1 cellular context compared by ENCODE assay signal in the genomic region with DNA sequence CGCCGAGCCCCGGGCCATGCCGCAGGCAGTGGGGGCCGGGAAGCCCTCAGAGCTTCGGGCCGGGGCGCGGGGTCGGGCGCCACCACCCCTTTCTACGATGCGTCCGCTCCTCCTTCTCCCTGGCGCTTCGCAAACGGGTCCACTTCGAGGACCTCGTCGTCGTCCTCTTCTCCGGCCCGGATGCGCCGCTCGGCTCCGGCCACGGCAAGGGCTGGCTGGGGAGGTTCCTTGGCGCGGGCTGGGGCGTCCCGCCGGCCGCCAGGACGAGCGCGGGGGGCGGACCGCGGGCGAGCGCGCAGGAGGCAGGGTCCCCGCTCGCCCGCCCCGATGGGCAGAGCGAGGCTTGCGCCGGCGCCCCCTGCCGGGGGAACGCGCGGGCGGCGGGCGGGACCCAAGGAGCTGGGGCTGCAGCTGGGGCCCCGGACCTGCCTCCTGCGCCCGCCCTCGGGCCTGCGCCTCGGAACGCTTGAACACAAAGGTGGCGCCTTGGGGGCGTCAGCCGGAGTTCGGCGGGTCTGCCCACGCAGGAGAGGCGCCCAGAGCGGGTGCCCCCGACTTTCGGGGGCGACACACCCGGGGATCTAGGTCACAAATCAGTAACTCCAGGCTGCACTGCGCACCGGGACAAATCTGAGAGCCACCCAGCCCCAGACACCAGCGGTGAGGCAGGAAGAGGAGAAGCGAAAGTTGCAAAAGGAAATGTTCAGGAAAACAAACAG.
TF ChIP-seq lines count a peak whose summit lies in the region.

A gene (minus strand): TSS at position 283 of the 719 bp plus-strand sequence.

TF ChIP-seq in GM23338, 12 proteins besides CTCF, POLR2A, EP300 and RAD21 (continued from another document):
- TF ChIP-seq, protein P1, sequence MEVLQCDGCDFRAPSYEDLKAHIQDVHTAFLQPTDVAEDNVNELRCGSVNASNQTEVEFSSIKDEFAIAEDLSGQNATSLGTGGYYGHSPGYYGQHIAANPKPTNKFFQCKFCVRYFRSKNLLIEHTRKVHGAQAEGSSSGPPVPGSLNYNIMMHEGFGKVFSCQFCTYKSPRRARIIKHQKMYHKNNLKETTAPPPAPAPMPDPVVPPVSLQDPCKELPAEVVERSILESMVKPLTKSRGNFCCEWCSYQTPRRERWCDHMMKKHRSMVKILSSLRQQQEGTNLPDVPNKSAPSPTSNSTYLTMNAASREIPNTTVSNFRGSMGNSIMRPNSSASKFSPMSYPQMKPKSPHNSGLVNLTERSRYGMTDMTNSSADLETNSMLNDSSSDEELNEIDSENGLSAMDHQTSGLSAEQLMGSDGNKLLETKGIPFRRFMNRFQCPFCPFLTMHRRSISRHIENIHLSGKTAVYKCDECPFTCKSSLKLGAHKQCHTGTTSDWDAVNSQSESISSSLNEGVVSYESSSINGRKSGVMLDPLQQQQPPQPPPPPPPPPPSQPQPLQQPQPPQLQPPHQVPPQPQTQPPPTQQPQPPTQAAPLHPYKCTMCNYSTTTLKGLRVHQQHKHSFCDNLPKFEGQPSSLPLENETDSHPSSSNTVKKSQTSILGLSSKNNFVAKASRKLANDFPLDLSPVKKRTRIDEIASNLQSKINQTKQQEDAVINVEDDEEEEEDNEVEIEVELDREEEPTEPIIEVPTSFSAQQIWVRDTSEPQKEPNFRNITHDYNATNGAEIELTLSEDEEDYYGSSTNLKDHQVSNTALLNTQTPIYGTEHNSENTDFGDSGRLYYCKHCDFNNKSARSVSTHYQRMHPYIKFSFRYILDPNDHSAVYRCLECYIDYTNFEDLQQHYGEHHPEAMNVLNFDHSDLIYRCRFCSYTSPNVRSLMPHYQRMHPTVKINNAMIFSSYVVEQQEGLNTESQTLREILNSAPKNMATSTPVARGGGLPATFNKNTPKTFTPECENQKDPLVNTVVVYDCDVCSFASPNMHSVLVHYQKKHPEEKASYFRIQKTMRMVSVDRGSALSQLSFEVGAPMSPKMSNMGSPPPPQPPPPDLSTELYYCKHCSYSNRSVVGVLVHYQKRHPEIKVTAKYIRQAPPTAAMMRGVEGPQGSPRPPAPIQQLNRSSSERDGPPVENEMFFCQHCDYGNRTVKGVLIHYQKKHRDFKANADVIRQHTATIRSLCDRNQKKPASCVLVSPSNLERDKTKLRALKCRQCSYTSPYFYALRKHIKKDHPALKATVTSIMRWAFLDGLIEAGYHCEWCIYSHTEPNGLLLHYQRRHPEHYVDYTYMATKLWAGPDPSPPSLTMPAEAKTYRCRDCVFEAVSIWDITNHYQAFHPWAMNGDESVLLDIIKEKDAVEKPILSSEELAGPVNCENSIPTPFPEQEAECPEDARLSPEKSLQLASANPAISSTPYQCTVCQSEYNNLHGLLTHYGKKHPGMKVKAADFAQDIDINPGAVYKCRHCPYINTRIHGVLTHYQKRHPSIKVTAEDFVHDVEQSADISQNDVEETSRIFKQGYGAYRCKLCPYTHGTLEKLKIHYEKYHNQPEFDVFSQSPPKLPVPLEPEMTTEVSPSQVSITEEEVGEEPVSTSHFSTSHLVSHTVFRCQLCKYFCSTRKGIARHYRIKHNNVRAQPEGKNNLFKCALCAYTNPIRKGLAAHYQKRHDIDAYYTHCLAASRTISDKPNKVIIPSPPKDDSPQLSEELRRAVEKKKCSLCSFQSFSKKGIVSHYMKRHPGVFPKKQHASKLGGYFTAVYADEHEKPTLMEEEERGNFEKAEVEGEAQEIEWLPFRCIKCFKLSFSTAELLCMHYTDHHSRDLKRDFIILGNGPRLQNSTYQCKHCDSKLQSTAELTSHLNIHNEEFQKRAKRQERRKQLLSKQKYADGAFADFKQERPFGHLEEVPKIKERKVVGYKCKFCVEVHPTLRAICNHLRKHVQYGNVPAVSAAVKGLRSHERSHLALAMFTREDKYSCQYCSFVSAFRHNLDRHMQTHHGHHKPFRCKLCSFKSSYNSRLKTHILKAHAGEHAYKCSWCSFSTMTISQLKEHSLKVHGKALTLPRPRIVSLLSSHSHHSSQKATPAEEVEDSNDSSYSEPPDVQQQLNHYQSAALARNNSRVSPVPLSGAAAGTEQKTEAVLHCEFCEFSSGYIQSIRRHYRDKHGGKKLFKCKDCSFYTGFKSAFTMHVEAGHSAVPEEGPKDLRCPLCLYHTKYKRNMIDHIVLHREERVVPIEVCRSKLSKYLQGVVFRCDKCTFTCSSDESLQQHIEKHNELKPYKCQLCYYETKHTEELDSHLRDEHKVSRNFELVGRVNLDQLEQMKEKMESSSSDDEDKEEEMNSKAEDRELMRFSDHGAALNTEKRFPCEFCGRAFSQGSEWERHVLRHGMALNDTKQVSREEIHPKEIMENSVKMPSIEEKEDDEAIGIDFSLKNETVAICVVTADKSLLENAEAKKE (CRISPR knock-in tag; IDR thresholded peaks at IDR 0.05), result no peak
